In genomic region chr2:186485871-186486650, GRCh38 we compare ENCODE assay signal across 8 cellular contexts. TPM values are rescaled to one million over a fixed set of nuclear protein-coding genes. Genes with fewer than 3 reads are reported as not detected.
DNase-seq lines count a peak whose midpoint lies in the region; ATAC-seq, FAIRE-seq and TF ChIP-seq lines count a peak whose summit lies in the region.

Gene ZC3H15, plus strand, starts transcription at chr2:186486260. Its CDS starts 123 bp downstream, at chr2:186486383.

- H3K9me3 ChIP-seq in kidney (ENCODE audit: control insufficient read depth in 1 of 2, low read length in 2 of 2), result no peaks in the 10 kb centered on the region

- no peaks in the 10 kb centered on the region for H3K27me3 Mint-ChIP-seq in chondrocyte (ENCODE audit: low read depth)

- peaks cover 42% of the 10 kb centered on the region for H3K4me1 Mint-ChIP-seq in chondrocyte (ENCODE audit: low read depth)

- TF ChIP-seq CTCF in chondrocyte (IDR thresholded peaks at IDR 0.05) (no peak), kidney (IDR thresholded peaks at IDR 0.05; ENCODE audit: borderline replicate concordance, extremely low read depth, insufficient read depth) (no peak)

- intact Hi-C loops in kidney (cut with DNase I), result no loop called here

- DNase-seq in AG20443 (ENCODE audit: low spot score), result peak; percentile 99
- peak; percentile 84 for DNase-seq in NCI-H510A treated with DMSO at 0.1 percent for 48 hours (lab: John Stamatoyannopoulos, UW)
- DNase-seq in activated CD4-positive, alpha-beta T cell treated with anti-CD3 and anti-CD28 coated beads for 24 hours (ENCODE audit: low read depth in 2 of 2), result peak; percentile 87 to 90
- DNase-seq in chondrocyte (ENCODE audit: low spot score), result peak; percentile 98
- DNase-seq in kidney, result peak; percentile 99
- peak; percentile 96 for DNase-seq in stimulated activated CD4-positive, alpha-beta T cell treated with anti-CD3 and anti-CD28 coated beads, Interleukin-15, amount 100 ng/mL, for 24 hours

- H3K4me1 ChIP-seq in kidney (ENCODE audit: control insufficient read depth in 1 of 2, insufficient read depth in 1 of 2, low read depth in 1 of 2, low read length in 2 of 2), result peaks cover 18 to 19% of the 10 kb centered on the region in 2 donors

- H3K9me3 Mint-ChIP-seq in chondrocyte (ENCODE audit: low read depth), result no peaks in the 10 kb centered on the region

- peak within 1 kb of the TSS; percentile 99 for H3K27ac Mint-ChIP-seq in chondrocyte (ENCODE audit: unreplicated experiment)

- FAIRE-seq in kidney (lab: Jason Lieb, UNC), result no peak

- H3K36me3 ChIP-seq in kidney (ENCODE audit: control insufficient read depth in 1 of 2, insufficient read depth in 2 of 2, low read length in 2 of 2), result no peaks in the 10 kb centered on the region

- H3K36me3 Mint-ChIP-seq in chondrocyte (ENCODE audit: low read depth), result no peaks in the 10 kb centered on the region

- H3K4me3 Mint-ChIP-seq in chondrocyte (ENCODE audit: unreplicated experiment), result peak within 1 kb of the TSS; percentile 99

- peak; percentile 81 for ATAC-seq in GM19043 (IDR thresholded peaks at IDR 0.05; ENCODE audit: low read depth, unreplicated experiment)
- ATAC-seq in HG03378 (IDR thresholded peaks at IDR 0.05; ENCODE audit: unreplicated experiment), result peak; percentile 80

- H3K27ac ChIP-seq in kidney (ENCODE audit: low read depth in 2 of 2, low read length in 2 of 2), result peak within 1 kb of the TSS; percentile 90 to 97

- peak within 1 kb of the TSS; percentile 84 to 97 for H3K9ac ChIP-seq in kidney (ENCODE audit: low read length in 2 of 2)

- peak within 1 kb of the TSS; percentile 79 to 92 for H3K4me3 ChIP-seq in kidney (ENCODE audit: low read length in 2 of 2)

RNA-seq across cellular contexts. Expression of gene ZC3H15, which starts in this region (rescaled TPM):
- total RNA-seq in chondrocyte, result 43.0 to 48.7 TPM (median 46.4 TPM) in 3 replicates
- 45.3 TPM for total RNA-seq in kidney
- 51.5 TPM for polyA plus RNA-seq in kidney (ENCODE audit: insufficient read depth, low read depth, low replicate concordance)

Comparison
In these comparisons a context has a peak if more than half of its experiments do, and no peak if none do; other contexts are left out.
1. Peak in every context shown above with its lines: DNase-seq, ATAC-seq, H3K4me3 ChIP-seq and H3K27ac ChIP-seq.